In genomic region chr9:133146746-133147411, GRCh38 we compare ENCODE assay signal across 9 cellular contexts. TPM values are rescaled to one million over a fixed set of nuclear protein-coding genes. Genes with fewer than 3 reads are reported as not detected.
DNase-seq lines count a peak whose midpoint lies in the region; ATAC-seq and TF ChIP-seq lines count a peak whose summit lies in the region.
"Had no signal": no experiment of that assay in that cellular context is flagged by ENCODE, and none has a peak within 500 bp of the region (broad histone marks: within the 10 kb centered on the region; RNA-seq: fewer than 3 reads in every experiment).

No MANE protein-coding gene starts in this region.

- peak overlapping the region; percentile 97 for H3K27ac ChIP-seq in naive thymus-derived CD4-positive, alpha-beta T cell (ENCODE audit: low read depth, low read length)

- H3K9me3 ChIP-seq in naive thymus-derived CD4-positive, alpha-beta T cell (ENCODE audit: control insufficient read depth in 2 of 3, low read length in 3 of 3): no peaks in the 10 kb centered on the region

- H3K36me3 Mint-ChIP-seq in stimulated activated naive CD8-positive, alpha-beta T cell treated with anti-CD3 and anti-CD28 coated beads, Interleukin-15, Interleukin-2, amounts not matched to agents 100 ng/mL and 50 ng/mL, for 24 hours (ENCODE audit: low read depth): peaks cover 11% of the 10 kb centered on the region
- H3K36me3 Mint-ChIP-seq in naive thymus-derived CD4-positive, alpha-beta T cell: peaks cover 0 to 3% (median 0%) of the 10 kb centered on the region in 5 donors

- intact Hi-C loops in naive thymus-derived CD4-positive, alpha-beta T cell (cut with micrococcal nuclease): loop anchor here (1.0 to 10.0 kb wide), 10 partner anchors 106 to 1018 kb away; partner anchors contain the start of genes RNU6ATAC (in 1 of the 2), SETX (in 1 of the 2), SURF1 (in 1 of the 2) and SURF2 (in 1 of the 2)

- no peaks in the 10 kb centered on the region for H3K36me3 ChIP-seq in naive thymus-derived CD4-positive, alpha-beta T cell (ENCODE audit: control insufficient read depth in 2 of 3, insufficient read depth in 3 of 3, low read length in 3 of 3)

- H3K4me3 ChIP-seq in astrocyte of the cerebellum (ENCODE audit: low read depth, low read length): peak overlapping the region; percentile 76
- H3K4me3 ChIP-seq in naive thymus-derived CD4-positive, alpha-beta T cell (ENCODE audit: low read length): no peak overlapping the region

- no peak for DNase-seq in stimulated activated naive CD8-positive, alpha-beta T cell treated with anti-CD3 and anti-CD28 coated beads, Interleukin-15, Interleukin-2, amounts not matched to agents 100 U/mL and 50 U/mL, for 24 hours
- no peak for DNase-seq in astrocyte of the cerebellum (ENCODE audit: low read depth)
- no peak for DNase-seq in naive thymus-derived CD4-positive, alpha-beta T cell
- DNase-seq in NCI-H2029 treated with DMSO at 0.1 percent for 48 hours (lab: John Stamatoyannopoulos, UW): no peak
- DNase-seq in DMS79 treated with DMSO at 0.1 percent for 48 hours (lab: John Stamatoyannopoulos, UW): no peak
- no peak for DNase-seq in NCI-H128 (lab: John Stamatoyannopoulos, UW; ENCODE audit: unreplicated experiment)
- DNase-seq in GM19240 (ENCODE audit: insufficient read length, low spot score): no peak

- H3K27me3 Mint-ChIP-seq in stimulated activated naive CD8-positive, alpha-beta T cell treated with anti-CD3 and anti-CD28 coated beads, Interleukin-15, Interleukin-2, amounts not matched to agents 100 ng/mL and 50 ng/mL, for 24 hours: no peaks in the 10 kb centered on the region
- no peaks in the 10 kb centered on the region for H3K27me3 Mint-ChIP-seq in naive thymus-derived CD4-positive, alpha-beta T cell

- no peaks in the 10 kb centered on the region for H3K27me3 ChIP-seq in naive thymus-derived CD4-positive, alpha-beta T cell (ENCODE audit: control insufficient read depth in 2 of 2, insufficient read depth in 2 of 2, low read length in 2 of 2)

- ATAC-seq in stimulated activated naive CD8-positive, alpha-beta T cell treated with anti-CD3 and anti-CD28 coated beads, Interleukin-15, Interleukin-2, amounts not matched to agents 100 U/mL and 50 U/mL, for 24 hours: no peak
- no peak for ATAC-seq in naive thymus-derived CD4-positive, alpha-beta T cell

- POLR2A ChIA-PET in naive thymus-derived CD4-positive, alpha-beta T cell (lab: Charles Lee): interaction anchor here (1.1 to 5.6 kb wide), 7 partner anchors 12 to 116 kb away, joined by 3 to 48 read pairs (median 7); partner anchors contain the start of gene GTF3C5

- H3K4me1 ChIP-seq in naive thymus-derived CD4-positive, alpha-beta T cell (ENCODE audit: control insufficient read depth in 2 of 2, insufficient read depth in 2 of 2, low read length in 2 of 2): peaks cover 48 to 57% of the 10 kb centered on the region in 2 donors

- TF ChIP-seq CTCF in astrocyte of the cerebellum (IDR thresholded peaks at IDR 0.05; ENCODE audit: low read depth, low read length, missing control alignments): no peak

- no peaks in the 10 kb centered on the region for H3K9me3 Mint-ChIP-seq in stimulated activated naive CD8-positive, alpha-beta T cell treated with anti-CD3 and anti-CD28 coated beads, Interleukin-15, Interleukin-2, amounts not matched to agents 100 ng/mL and 50 ng/mL, for 24 hours
- H3K9me3 Mint-ChIP-seq in naive thymus-derived CD4-positive, alpha-beta T cell: no peaks in the 10 kb centered on the region

- H3K4me3 Mint-ChIP-seq in stimulated activated naive CD8-positive, alpha-beta T cell treated with anti-CD3 and anti-CD28 coated beads, Interleukin-15, Interleukin-2, amounts not matched to agents 100 ng/mL and 50 ng/mL, for 24 hours: peak overlapping the region; percentile 94
- peak overlapping the region in 8 of 10 donors; percentile 17 to 97 (median 93) for H3K4me3 Mint-ChIP-seq in naive thymus-derived CD4-positive, alpha-beta T cell

- H3K27ac Mint-ChIP-seq in stimulated activated naive CD8-positive, alpha-beta T cell treated with anti-CD3 and anti-CD28 coated beads, Interleukin-15, Interleukin-2, amounts not matched to agents 100 ng/mL and 50 ng/mL, for 24 hours: no peak overlapping the region
- peak overlapping the region; percentile 87 to 100 (median 97) for H3K27ac Mint-ChIP-seq in naive thymus-derived CD4-positive, alpha-beta T cell

- in situ Hi-C loops in astrocyte of the cerebellum (cut with HindIII; ENCODE audit: low sequenced_read_pairs): no loop called here

- CTCF ChIA-PET in naive thymus-derived CD4-positive, alpha-beta T cell (lab: Charles Lee): interaction anchor here (0.5 to 9.9 kb wide), 10 partner anchors 11 to 358 kb away, joined by 3 to 161 read pairs (median 5); no protein-coding TSS in a partner anchor

- peaks cover 62% of the 10 kb centered on the region for H3K4me1 Mint-ChIP-seq in stimulated activated naive CD8-positive, alpha-beta T cell treated with anti-CD3 and anti-CD28 coated beads, Interleukin-15, Interleukin-2, amounts not matched to agents 100 ng/mL and 50 ng/mL, for 24 hours (ENCODE audit: low read depth)
- H3K4me1 Mint-ChIP-seq in naive thymus-derived CD4-positive, alpha-beta T cell: peaks cover 21 to 67% (median 56%) of the 10 kb centered on the region in 7 donors

RNA-seq across cellular contexts. Expression of gene GBGT1, which starts 16.8 kb away (rescaled TPM):
- 10 to 100 TPM in 2 of 5 experiments, 1 to 10 TPM in 3; 3.4 to 14.8 (median 5.5) TPM for total RNA-seq in naive thymus-derived CD4-positive, alpha-beta T cell
- polyA plus RNA-seq in naive thymus-derived CD4-positive, alpha-beta T cell: under 1 TPM in 1 of 2 donors, not detected in 1; 0.14 TPM
- total RNA-seq: Calu3 had no signal

RNA-seq across cellular contexts. Expression of gene RALGDS, which starts 25.8 kb away (rescaled TPM):
- total RNA-seq in naive thymus-derived CD4-positive, alpha-beta T cell: 100 to 1,000 TPM in 2 of 5 experiments, 10 to 100 TPM in 3; 73.9 to 123 (median 79.7) TPM
- polyA plus RNA-seq in naive thymus-derived CD4-positive, alpha-beta T cell: 10 to 100 TPM; 17.8 to 35.7 TPM
